In genomic region chr20:60060006-60060557, GRCh38 we compare ENCODE assay signal across 13 cellular contexts.
A peak's percentile ranks its signal among the peaks of the same experiment; 100 is the strongest.
DNase-seq lines count a peak whose midpoint lies in the region; ATAC-seq and TF ChIP-seq lines count a peak whose summit lies in the region.
"Had no signal": no experiment of that assay in that cellular context is flagged by ENCODE, and none has a peak within 500 bp of the region (broad histone marks: within the 10 kb centered on the region; RNA-seq: fewer than 3 reads in every experiment).

No MANE protein-coding gene starts in this region.

- H3K4me3 ChIP-seq in A673 (ENCODE audit: low read depth, low read length, poor library complexity, severe bottlenecking), result no peak overlapping the region
- no peak overlapping the region for H3K4me3 ChIP-seq in endodermal cell (ENCODE audit: low read length)
- no peak overlapping the region for H3K4me3 ChIP-seq in sigmoid colon
- H3K4me3 ChIP-seq: MG63, SJCRH30 had no signal

- H3K18ac ChIP-seq in H9 (ENCODE audit: insufficient read length, low read depth, low read length), result no peak overlapping the region

- H2AK5ac ChIP-seq in H9 (ENCODE audit: insufficient read length, low read length), result no peak overlapping the region

- H3K27me3 ChIP-seq in A673 (replicated peaks; ENCODE audit: insufficient read depth, low read depth, low read length, poor library complexity), result no peaks in the 10 kb centered on the region
- no peaks in the 10 kb centered on the region for H3K27me3 ChIP-seq in endodermal cell (ENCODE audit: control insufficient read depth, insufficient read depth, low read length, poor library complexity, severe bottlenecking)
- peaks cover 0 to 8% (median 3%) of the 10 kb centered on the region in 3 donors for H3K27me3 ChIP-seq in sigmoid colon
- H3K27me3 ChIP-seq in H9 (ENCODE audit: insufficient read depth, low read length), result no peaks in the 10 kb centered on the region
- H3K27me3 ChIP-seq: MG63, SJCRH30 had no signal

- H2BK20ac ChIP-seq in H9 (ENCODE audit: low read depth, low read length, poor library complexity, severe bottlenecking), result no peak overlapping the region

- H3K14ac ChIP-seq in H9 (ENCODE audit: insufficient read depth, low read length), result no peak overlapping the region

- H3T11ph ChIP-seq in H9 (ENCODE audit: low read length), result no peak overlapping the region

- H3K23ac ChIP-seq in H9 (ENCODE audit: insufficient read length, low read depth, low read length), result no peak overlapping the region

- H4K8ac ChIP-seq in H9 (replicated peaks; ENCODE audit: insufficient read length, low read depth, low read length), result no peak overlapping the region

- no peak overlapping the region for H2BK5ac ChIP-seq in H9 (ENCODE audit: insufficient read length, low read length)

- H3K4me3 Mint-ChIP-seq in endodermal cell (no peak overlapping the region), H9 (no peak overlapping the region)
- no peak overlapping the region for H3K4me3 Mint-ChIP-seq in stimulated activated memory B cell treated with anti-CD40 and anti-IgM and Interleukin-4, amounts not matched to agents 10 μg/mL and 1 μg/mL and 100 μg/mL, for 72 hours

- H3K9me3 ChIP-seq in A673 (ENCODE audit: low read depth, low read length, poor library complexity, severe bottlenecking) (no peaks in the 10 kb centered on the region), KOPT-K1 (ENCODE audit: insufficient read depth, low read length, poor library complexity, severe bottlenecking) (no peaks in the 10 kb centered on the region), endodermal cell (ENCODE audit: control insufficient read depth, low read length) (no peaks in the 10 kb centered on the region), sigmoid colon (no peaks in the 10 kb centered on the region), H9 (ENCODE audit: control insufficient read depth, low read depth, low read length) (no peaks in the 10 kb centered on the region)
- H3K9me3 ChIP-seq: MG63, SJCRH30 had no signal

- 92 to 95% methylated on average over 5 to 13 of the region's 13 CpGs for WGBS in endodermal cell (ENCODE audit: insufficient coverage in 1 of 2, insufficient read length in 1 of 2), 2 experiments
- 90 to 91% methylated on average over 13 of the region's 13 CpGs for WGBS in sigmoid colon, 2 donors
- no CpG with 5 or more reads among the region's 13 CpGs for WGBS in H9 (ENCODE audit: extremely low coverage, insufficient read length, low lambda C conversion rate)

- no peak overlapping the region for H4K91ac ChIP-seq in H9 (ENCODE audit: insufficient read length, low read depth, low read length)

- no peak overlapping the region for H3K4ac ChIP-seq in H9 (ENCODE audit: low read depth, low read length)

- H3K27ac Mint-ChIP-seq in endodermal cell (no peak overlapping the region), H9 (no peak overlapping the region)
- no peak overlapping the region for H3K27ac Mint-ChIP-seq in stimulated activated memory B cell treated with anti-CD40 and anti-IgM and Interleukin-4, amounts not matched to agents 10 μg/mL and 1 μg/mL and 100 μg/mL, for 72 hours

- no peak overlapping the region for H3K56ac ChIP-seq in H9 (ENCODE audit: insufficient read length, low read depth, low read length)

- CTCF ChIA-PET in A673 (lab: Charles Lee), result no interaction called here

- H3K9me3 Mint-ChIP-seq in endodermal cell, result peaks cover 6% of the 10 kb centered on the region
- no peaks in the 10 kb centered on the region for H3K9me3 Mint-ChIP-seq in stimulated activated memory B cell treated with anti-CD40 and anti-IgM and Interleukin-4, amounts not matched to agents 10 μg/mL and 1 μg/mL and 100 μg/mL, for 72 hours
- no peaks in the 10 kb centered on the region; a peak in 2 of 5 replicates for H3K9me3 Mint-ChIP-seq in H9

- POLR2A ChIA-PET in A673 (lab: Charles Lee; ENCODE audit: low non-redundant PET), result no interaction called here

- H2BK12ac ChIP-seq in H9 (ENCODE audit: insufficient read length, low read depth, low read length), result no peak overlapping the region

- no peak overlapping the region for H3K4me2 ChIP-seq in H9 (ENCODE audit: insufficient read depth, insufficient read length, low read length)
- H3K4me2 ChIP-seq: KMS-11 had no signal

- peaks cover 10% of the 10 kb centered on the region for H3K27me3 Mint-ChIP-seq in endodermal cell (ENCODE audit: insufficient read depth)
- peaks cover 19% of the 10 kb centered on the region for H3K27me3 Mint-ChIP-seq in stimulated activated memory B cell treated with anti-CD40 and anti-IgM and Interleukin-4, amounts not matched to agents 10 μg/mL and 1 μg/mL and 100 μg/mL, for 72 hours
- peaks cover 14% of the 10 kb centered on the region for H3K27me3 Mint-ChIP-seq in H9 (ENCODE audit: low read depth)

- H3K79me2 ChIP-seq in H9 (ENCODE audit: insufficient read depth, low read length), result no peaks in the 10 kb centered on the region

- no peak for TF ChIP-seq POLR2A in sigmoid colon (IDR thresholded peaks at IDR 0.05)

- H3K27ac ChIP-seq in A673 (ENCODE audit: low read depth, low read length, poor library complexity, severe bottlenecking) (peak overlapping the region; percentile 40), KOPT-K1 (ENCODE audit: low read depth, low read length, poor library complexity, severe bottlenecking) (peak overlapping the region; percentile 99), endodermal cell (ENCODE audit: low read depth, low read length) (no peak overlapping the region), sigmoid colon (no peak overlapping the region), substantia nigra (ENCODE audit: low read depth, low read length, poor library complexity, severe bottlenecking) (no peak overlapping the region), H9 (ENCODE audit: insufficient read length, low read depth, low read length) (no peak overlapping the region)
- H3K27ac ChIP-seq: KMS-11, SJCRH30 had no signal

- no peaks in the 10 kb centered on the region for H3K23me2 ChIP-seq in H9 (ENCODE audit: insufficient read length, low read depth, low read length, poor library complexity, severe bottlenecking)

- H3K9ac ChIP-seq in endodermal cell (ENCODE audit: extremely low read depth, low read length, poor library complexity, severe bottlenecking), result no peak overlapping the region
- no peak overlapping the region for H3K9ac ChIP-seq in H9 (ENCODE audit: extremely low read depth, insufficient read length, low read length)
- H3K9ac ChIP-seq: KMS-11 had no signal

- H3K4me1 Mint-ChIP-seq in endodermal cell (peaks cover 13% of the 10 kb centered on the region), H9 (peaks cover 16% of the 10 kb centered on the region in 2 experiments)
- peaks cover 13% of the 10 kb centered on the region for H3K4me1 Mint-ChIP-seq in stimulated activated memory B cell treated with anti-CD40 and anti-IgM and Interleukin-4, amounts not matched to agents 10 μg/mL and 1 μg/mL and 100 μg/mL, for 72 hours

- intact Hi-C loops in A673 (cut with micrococcal nuclease; ENCODE audit: unreplicated experiment), result no loop called here
- intact Hi-C loops in sigmoid colon (cut with DNase I), result no loop called here

- no peaks in the 10 kb centered on the region for H3K36me3 Mint-ChIP-seq in endodermal cell (ENCODE audit: low read depth)
- no peaks in the 10 kb centered on the region for H3K36me3 Mint-ChIP-seq in stimulated activated memory B cell treated with anti-CD40 and anti-IgM and Interleukin-4, amounts not matched to agents 10 μg/mL and 1 μg/mL and 100 μg/mL, for 72 hours
- H3K36me3 Mint-ChIP-seq in H9 (ENCODE audit: insufficient read depth in 1 of 3, low read depth in 3 of 3), result no peaks in the 10 kb centered on the region

- DNase-seq in A673 (ENCODE audit: low spot score), result no peak
- peak; percentile 22 for DNase-seq in endodermal cell
- peak; percentile 29 for DNase-seq in sigmoid colon
- DNase-seq in substantia nigra (lab: John Stamatoyannopoulos, UW), result no peak
- DNase-seq in H9, result no peak
- DNase-seq: MG63, NCI-H1930, NCI-H446, NCI-H69, SJCRH30 had no signal

- no peak for ATAC-seq in stimulated activated memory B cell treated with anti-CD40 and anti-IgM and Interleukin-4, amounts not matched to agents 10 μg/mL and 1 μg/mL and 100 μg/mL, for 72 hours

- TF ChIP-seq CTCF in A673 (conservative IDR thresholded peaks at IDR 0.05; ENCODE audit: low read depth, low read length) (no peak), endodermal cell (conservative IDR thresholded peaks at IDR 0.05) (no peak), sigmoid colon (IDR thresholded peaks at IDR 0.05) (no peak), H9 (conservative IDR thresholded peaks at IDR 0.05) (no peak)

- TF ChIP-seq EP300 in sigmoid colon (IDR thresholded peaks at IDR 0.05), result no peak

- no peak overlapping the region for H2BK15ac ChIP-seq in H9 (ENCODE audit: low read depth, low read length)

- no peaks in the 10 kb centered on the region for H4K20me1 ChIP-seq in H9 (ENCODE audit: control insufficient read depth, insufficient read depth, insufficient read length)

- H3K4me1 ChIP-seq in A673 (ENCODE audit: insufficient read depth, low read length, poor library complexity, severe bottlenecking), result peaks cover 41% of the 10 kb centered on the region
- no peaks in the 10 kb centered on the region for H3K4me1 ChIP-seq in endodermal cell (ENCODE audit: control insufficient read depth, insufficient read depth, low read length)
- peaks cover 0 to 5% (median 1%) of the 10 kb centered on the region in 4 donors for H3K4me1 ChIP-seq in sigmoid colon
- no peaks in the 10 kb centered on the region for H3K4me1 ChIP-seq in H9 (ENCODE audit: insufficient read depth, low read length)

- no peaks in the 10 kb centered on the region for H3K79me1 ChIP-seq in H9 (ENCODE audit: insufficient read depth, low read depth, low read length, poor library complexity, severe bottlenecking)

- H2BK120ac ChIP-seq in H9 (ENCODE audit: low read depth, low read length, poor library complexity, severe bottlenecking), result no peak overlapping the region

- H3K36me3 ChIP-seq in A673 (ENCODE audit: insufficient read depth, low read length, poor library complexity, severe bottlenecking) (no peaks in the 10 kb centered on the region), KOPT-K1 (ENCODE audit: insufficient read depth, low read length) (peaks cover 17% of the 10 kb centered on the region), endodermal cell (ENCODE audit: control insufficient read depth, insufficient read depth, low read length) (no peaks in the 10 kb centered on the region), sigmoid colon (no peaks in the 10 kb centered on the region)
- H3K36me3 ChIP-seq: MG63, SJCRH30 had no signal

- no peak overlapping the region for H4K5ac ChIP-seq in H9 (ENCODE audit: insufficient read length, low read depth, low read length)

- no peak overlapping the region for H2AFZ ChIP-seq in H9 (ENCODE audit: low read length)

- no TSS peak for BruUV-seq in A673 (replicated peaks; lab: Mats Ljungman, UMichigan)

Comparison
In these comparisons a context has a peak if more than half of its experiments do, and no peak if none do; other contexts are left out.
1. DNase-seq: peak in endodermal cell (single experiment) and sigmoid colon (single experiment); none in A673 (single experiment), substantia nigra (0 of 49) and H9 (single experiment).
2. H3K27ac ChIP-seq: peak in A673 (single experiment) and KOPT-K1 (single experiment); none in endodermal cell (single experiment), sigmoid colon (0 of 4), substantia nigra (single experiment) and H9 (single experiment).